14 cellular contexts compared by ENCODE assay signal in genomic region chr6:143062551-143062950, GRCh38. TPM values are rescaled to one million over a fixed set of nuclear protein-coding genes. Genes with fewer than 3 reads are reported as not detected.
DNase-seq lines count a peak whose midpoint lies in the region; ATAC-seq and TF ChIP-seq lines count a peak whose summit lies in the region.
"Had no signal": no experiment of that assay in that cellular context is flagged by ENCODE, and none has a peak within 500 bp of the region (broad histone marks: within the 10 kb centered on the region; RNA-seq: fewer than 3 reads in every experiment).

No MANE protein-coding gene starts in this region.

- H3K9me3 Mint-ChIP-seq in CD4-positive, CD25-positive, alpha-beta regulatory T cell = peaks cover 0 to 1% (median 0%) of the 10 kb centered on the region in 7 donors
- H3K9me3 Mint-ChIP-seq in dendritic cell treated with granulocyte-macrophage colony-stimulating factor and Interleukin-4, amounts not matched to agents 40 ng/mL and 50 ng/mL, for 4 days = no peaks in the 10 kb centered on the region
- peaks cover 7% of the 10 kb centered on the region for H3K9me3 Mint-ChIP-seq in nephron progenitor cell
- no peaks in the 10 kb centered on the region for H3K9me3 Mint-ChIP-seq in HFFc6
- H3K9me3 Mint-ChIP-seq: activated naive CD8-positive, alpha-beta T cell treated with anti-CD3 and anti-CD28 coated beads, Interleukin-2, amount 10 ng/mL, durations not matched to agents 7 days and 5 days; T-cell had no signal

- no peaks in the 10 kb centered on the region for H3K36me3 Mint-ChIP-seq in CD4-positive, CD25-positive, alpha-beta regulatory T cell
- H3K36me3 Mint-ChIP-seq in dendritic cell treated with granulocyte-macrophage colony-stimulating factor and Interleukin-4, amounts not matched to agents 40 ng/mL and 50 ng/mL, for 4 days (ENCODE audit: low read depth) = peaks cover 19% of the 10 kb centered on the region
- H3K36me3 Mint-ChIP-seq in nephron progenitor cell (ENCODE audit: low read depth) (peaks cover 13% of the 10 kb centered on the region), HFFc6 (ENCODE audit: low read depth) (peaks cover 10% of the 10 kb centered on the region)
- H3K36me3 Mint-ChIP-seq: T-cell had no signal

- H3K4me1 Mint-ChIP-seq in CD4-positive, CD25-positive, alpha-beta regulatory T cell = peaks cover 16 to 43% (median 20%) of the 10 kb centered on the region in 4 donors
- H3K4me1 Mint-ChIP-seq in dendritic cell treated with granulocyte-macrophage colony-stimulating factor and Interleukin-4, amounts not matched to agents 40 ng/mL and 50 ng/mL, for 4 days (ENCODE audit: low read depth) = peaks cover 41% of the 10 kb centered on the region
- H3K4me1 Mint-ChIP-seq in nephron progenitor cell (peaks cover 45% of the 10 kb centered on the region), HFFc6 (ENCODE audit: low read depth) (peaks cover 73% of the 10 kb centered on the region)

- no peak overlapping the region for H3K9ac ChIP-seq in HUES6 (ENCODE audit: low read length)

- intact Hi-C loops in dendritic cell treated with granulocyte-macrophage colony-stimulating factor and Interleukin-4, amounts not matched to agents 40 ng/mL and 50 ng/mL, for 4 days (cut with micrococcal nuclease) = loop anchor here (5.0 kb wide), 2 partner anchors 35 to 115 kb away; partner anchors contain the start of gene HIVEP2

- DNase-seq in CD4-positive, CD25-positive, alpha-beta regulatory T cell = no peak
- no peak for DNase-seq in nephron progenitor cell
- DNase-seq in HFFc6 = no peak
- DNase-seq in effector memory CD4-positive, alpha-beta T cell = no peak
- no peak for DNase-seq in NCI-H446 (lab: John Stamatoyannopoulos, UW)
- DNase-seq: activated CD4-positive, CD25-positive, alpha-beta regulatory T cell treated with anti-CD3 and anti-CD28 coated beads, Interleukin-2, amount 50 U/mL, for 72 hours; activated naive CD8-positive, alpha-beta T cell treated with anti-CD3 and anti-CD28 coated beads, Interleukin-2, amount 10 ng/mL, durations not matched to agents 7 days and 5 days; activated T-cell treated with anti-CD3 and anti-CD28 coated beads for 4 hours; NCI-H2081; T-cell had no signal

- H3K36me3 ChIP-seq in CD4-positive, CD25-positive, alpha-beta regulatory T cell (ENCODE audit: control insufficient read depth, insufficient read depth, low read length) = no peaks in the 10 kb centered on the region
- no peaks in the 10 kb centered on the region for H3K36me3 ChIP-seq in HUES6 (ENCODE audit: control insufficient read depth, insufficient read depth, low read length)
- no peaks in the 10 kb centered on the region for H3K36me3 ChIP-seq in effector memory CD4-positive, alpha-beta T cell (ENCODE audit: control insufficient read depth, insufficient read depth, low read length)
- H3K36me3 ChIP-seq: thoracic aorta had no signal

- no peaks in the 10 kb centered on the region for H3K9me3 ChIP-seq in CD4-positive, CD25-positive, alpha-beta regulatory T cell (ENCODE audit: control insufficient read depth in 2 of 2, low read length in 2 of 2)
- H3K9me3 ChIP-seq in HUES6 (ENCODE audit: control insufficient read depth, insufficient read depth, low read depth, low read length) = no peaks in the 10 kb centered on the region
- H3K9me3 ChIP-seq in effector memory CD4-positive, alpha-beta T cell (ENCODE audit: control insufficient read depth, low read length) = no peaks in the 10 kb centered on the region
- H3K9me3 ChIP-seq: thoracic aorta had no signal

- no peak for TF ChIP-seq CTCF in nephron progenitor cell (IDR thresholded peaks at IDR 0.05)
- TF ChIP-seq CTCF in HFFc6 (IDR thresholded peaks at IDR 0.05) = no peak

- no peak overlapping the region for H3K27ac ChIP-seq in CD4-positive, CD25-positive, alpha-beta regulatory T cell (ENCODE audit: insufficient read depth, low read length, poor library complexity, severe bottlenecking)
- H3K27ac ChIP-seq in HUES6 (ENCODE audit: low read depth, low read length) = no peak overlapping the region
- H3K27ac ChIP-seq in effector memory CD4-positive, alpha-beta T cell (ENCODE audit: insufficient read depth, low read length, poor library complexity, severe bottlenecking) = no peak overlapping the region

- H3K4me1 ChIP-seq in CD4-positive, CD25-positive, alpha-beta regulatory T cell (ENCODE audit: control insufficient read depth, insufficient read depth, low read length, poor library complexity, severe bottlenecking) = peaks cover 16% of the 10 kb centered on the region
- peaks cover 44% of the 10 kb centered on the region for H3K4me1 ChIP-seq in HUES6 (ENCODE audit: control insufficient read depth, insufficient read depth, low read length)
- peaks cover 10% of the 10 kb centered on the region for H3K4me1 ChIP-seq in effector memory CD4-positive, alpha-beta T cell (ENCODE audit: control insufficient read depth, insufficient read depth, low read length, poor library complexity, severe bottlenecking)

- H3K4me3 Mint-ChIP-seq in CD4-positive, CD25-positive, alpha-beta regulatory T cell = peak overlapping the region; percentile 44 to 92 (median 74)
- H3K4me3 Mint-ChIP-seq in dendritic cell treated with granulocyte-macrophage colony-stimulating factor and Interleukin-4, amounts not matched to agents 40 ng/mL and 50 ng/mL, for 4 days = peak overlapping the region; percentile 30
- H3K4me3 Mint-ChIP-seq in nephron progenitor cell (peak overlapping the region; percentile 37), HFFc6 (no peak overlapping the region)
- H3K4me3 Mint-ChIP-seq: activated naive CD8-positive, alpha-beta T cell treated with anti-CD3 and anti-CD28 coated beads, Interleukin-2, amount 10 ng/mL, durations not matched to agents 7 days and 5 days had no signal

- no peaks in the 10 kb centered on the region for H3K27me3 ChIP-seq in CD4-positive, CD25-positive, alpha-beta regulatory T cell (ENCODE audit: control insufficient read depth, insufficient read depth, low read length)
- H3K27me3 ChIP-seq in HUES6 (ENCODE audit: control insufficient read depth, insufficient read depth, low read length) = no peaks in the 10 kb centered on the region
- H3K27me3 ChIP-seq in effector memory CD4-positive, alpha-beta T cell (replicated peaks; ENCODE audit: control insufficient read depth, insufficient read depth, low read length, poor library complexity, severe bottlenecking) = no peaks in the 10 kb centered on the region

- no peak for ATAC-seq in CD4-positive, CD25-positive, alpha-beta regulatory T cell (ENCODE audit: low read depth in 2 of 2)
- no peak for ATAC-seq in HG03457 (IDR thresholded peaks at IDR 0.05; ENCODE audit: unreplicated experiment)
- ATAC-seq: T-cell had no signal

- H3K4me3 ChIP-seq in CD4-positive, CD25-positive, alpha-beta regulatory T cell (ENCODE audit: low read depth, low read length) = no peak overlapping the region
- peak overlapping the region; percentile 93 for H3K4me3 ChIP-seq in HUES6 (ENCODE audit: low read depth, low read length)
- H3K4me3 ChIP-seq in effector memory CD4-positive, alpha-beta T cell (ENCODE audit: insufficient read depth, low read depth, low read length, poor library complexity, severe bottlenecking) = no peak overlapping the region
- H3K4me3 ChIP-seq: thoracic aorta had no signal

- H3K27me3 Mint-ChIP-seq in CD4-positive, CD25-positive, alpha-beta regulatory T cell = peaks cover 16% of the 10 kb centered on the region
- no peaks in the 10 kb centered on the region for H3K27me3 Mint-ChIP-seq in dendritic cell treated with granulocyte-macrophage colony-stimulating factor and Interleukin-4, amounts not matched to agents 40 ng/mL and 50 ng/mL, for 4 days
- H3K27me3 Mint-ChIP-seq in nephron progenitor cell (ENCODE audit: low read depth, poor library complexity) = no peaks in the 10 kb centered on the region
- H3K27me3 Mint-ChIP-seq in HFFc6 (ENCODE audit: insufficient read depth) = no peaks in the 10 kb centered on the region; the same call in 1 of the 2 replicates
- H3K27me3 Mint-ChIP-seq: activated naive CD8-positive, alpha-beta T cell treated with anti-CD3 and anti-CD28 coated beads, Interleukin-2, amount 10 ng/mL, durations not matched to agents 7 days and 5 days; T-cell had no signal

- no peak overlapping the region for H3K27ac Mint-ChIP-seq in CD4-positive, CD25-positive, alpha-beta regulatory T cell
- H3K27ac Mint-ChIP-seq in dendritic cell treated with granulocyte-macrophage colony-stimulating factor and Interleukin-4, amounts not matched to agents 40 ng/mL and 50 ng/mL, for 4 days = no peak overlapping the region
- H3K27ac Mint-ChIP-seq in nephron progenitor cell (no peak overlapping the region), HFFc6 (no peak overlapping the region)
- H3K27ac Mint-ChIP-seq: activated naive CD8-positive, alpha-beta T cell treated with anti-CD3 and anti-CD28 coated beads, Interleukin-2, amount 10 ng/mL, durations not matched to agents 7 days and 5 days had no signal

RNA-seq across cellular contexts. Expression of gene AIG1, which starts 1.9 kb away (rescaled TPM):
- 4.2 TPM for total RNA-seq in CD4-positive, CD25-positive, alpha-beta regulatory T cell
- 10 to 100 TPM in 3 of 4 donors, 1 to 10 TPM in 1; 7.5 to 19.6 (median 15.6) TPM for polyA plus RNA-seq in CD4-positive, CD25-positive, alpha-beta regulatory T cell
- 10 to 100 TPM; 50.7 to 70.5 (median 52.5) TPM for total RNA-seq in HFFc6 (2021; fragmentation: NEBNext Ultra II Directional; extraction: Animal tissue kit (Norgen Biotek cat#: 25700))
